Comparison of ENCODE assay signal across 25 cellular contexts in the genomic region with DNA sequence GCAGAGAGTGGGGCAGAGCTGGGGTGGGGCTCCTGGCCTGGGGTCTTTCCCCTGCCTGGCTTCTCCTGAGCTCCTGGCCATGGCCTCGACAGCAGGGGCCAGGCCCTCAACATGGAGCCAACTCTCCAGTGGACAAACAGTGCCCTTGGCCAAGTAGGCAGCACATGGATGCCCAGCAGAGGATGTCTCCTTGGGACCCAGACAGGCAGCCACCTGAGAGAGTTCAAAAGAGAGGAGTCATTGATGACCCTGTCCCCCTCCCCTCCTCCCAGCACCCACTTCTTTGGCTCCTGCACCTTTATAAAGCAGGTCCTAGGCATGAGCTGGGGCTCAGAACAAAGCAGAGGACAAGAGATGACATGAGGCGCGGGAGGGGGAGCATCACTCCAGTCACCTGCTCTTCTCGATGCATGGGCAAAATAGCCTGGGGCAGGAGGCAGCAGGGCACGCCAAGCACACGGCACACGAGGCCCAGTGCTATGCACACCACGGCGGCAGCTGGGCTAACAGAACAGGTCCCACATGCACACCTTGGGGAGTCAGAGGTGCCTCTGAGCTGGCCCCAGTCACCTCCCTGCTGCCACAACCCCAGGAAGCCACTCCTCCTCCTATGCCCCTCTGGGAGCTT. TPM values are rescaled to one million over a fixed set of nuclear protein-coding genes. Genes with fewer than 3 reads are reported as not detected.
DNase-seq lines count a peak whose midpoint lies in the region; ATAC-seq and TF ChIP-seq lines count a peak whose summit lies in the region.
"Had no signal": no experiment of that assay in that cellular context is flagged by ENCODE, and none has a peak within 500 bp of the region (broad histone marks: within the 10 kb centered on the region; RNA-seq: fewer than 3 reads in every experiment).

No MANE protein-coding gene starts in this region.

- H3K36me3 Mint-ChIP-seq in activated CD4-positive, alpha-beta T cell treated with anti-CD3 and anti-CD28 coated beads, Interleukin-2, amount 10 ng/mL, durations not matched to agents 24 days and 14 days (ENCODE audit: low read depth), result peaks cover 27% of the 10 kb centered on the region
- peaks cover 42% of the 10 kb centered on the region for H3K36me3 Mint-ChIP-seq in activated CD8-positive, alpha-beta T cell treated with anti-CD3 and anti-CD28 coated beads, Interleukin-2, amount 10 ng/mL, durations not matched to agents 7 days and 5 days (ENCODE audit: low read depth)
- no peaks in the 10 kb centered on the region for H3K36me3 Mint-ChIP-seq in neural crest cell (ENCODE audit: low read depth)

- no peaks in the 10 kb centered on the region for H3K9me3 ChIP-seq in SJCRH30 (replicated peaks)
- H3K9me3 ChIP-seq: A549, transverse colon had no signal

- peak; percentile 60 for DNase-seq in activated CD4-positive, alpha-beta T cell treated with anti-CD3 and anti-CD28 coated beads, Interleukin-2, amount 10 ng/mL, durations not matched to agents 24 days and 14 days
- no peak for DNase-seq in activated CD4-positive, alpha-beta T cell treated with anti-CD3 and anti-CD28 coated beads, Interleukin-2, amount 50 U/mL, for 1 hour
- DNase-seq in GM13976 (ENCODE audit: low spot score), result peak; percentile 17
- DNase-seq in activated CD8-positive, alpha-beta T cell treated with anti-CD3 and anti-CD28 coated beads, Interleukin-2, amount 10 ng/mL, durations not matched to agents 7 days and 5 days, result no peak
- DNase-seq in neural crest cell (ENCODE audit: low read depth, low spot score), result no peak
- no peak for DNase-seq in NCI-H187 treated with DMSO at 0.1 percent for 48 hours (lab: John Stamatoyannopoulos, UW)
- DNase-seq in SJCRH30, result no peak
- DNase-seq: activated CD4-positive, CD25-positive, alpha-beta regulatory T cell; brain microvascular endothelial cell; foreskin keratinocyte; NCI-H2029 treated with DMSO at 0.1 percent for 48 hours; NCI-H510A treated with DMSO at 0.1 percent for 48 hours; nucleus accumbens; right cardiac atrium; Right ventricle myocardium superior; stimulated activated CD4-positive, alpha-beta T cell treated with anti-CD3 and anti-CD28 coated beads, Interleukin-15, amount 100 ng/mL, for 24 hours; stimulated activated naive CD4-positive, alpha-beta T cell; transverse colon had no signal

- POLR2A ChIA-PET in activated CD8-positive, alpha-beta T cell treated with anti-CD3 and anti-CD28 coated beads, Interleukin-2, amount 10 ng/mL, durations not matched to agents 7 days and 5 days (lab: Charles Lee), result interaction anchor here (0.6 to 4.7 kb wide), 4 partner anchors 9 to 130 kb away, joined by 4 to 44 read pairs (median 5); partner anchors contain the start of genes ATRIP and CCDC51

- H3K27ac Mint-ChIP-seq in activated CD4-positive, alpha-beta T cell treated with anti-CD3 and anti-CD28 coated beads, Interleukin-2, amount 10 ng/mL, durations not matched to agents 24 days and 14 days, result peak overlapping the region; percentile 98
- peak overlapping the region; percentile 52 for H3K27ac Mint-ChIP-seq in activated CD8-positive, alpha-beta T cell treated with anti-CD3 and anti-CD28 coated beads, Interleukin-2, amount 10 ng/mL, durations not matched to agents 7 days and 5 days
- H3K27ac Mint-ChIP-seq in neural crest cell (ENCODE audit: unreplicated experiment), result peak overlapping the region; percentile 27

- H3K27me3 ChIP-seq in SJCRH30, result no peaks in the 10 kb centered on the region
- H3K27me3 ChIP-seq: brain microvascular endothelial cell, foreskin keratinocyte, transverse colon had no signal

- in situ Hi-C loops in GM13976 (cut with MboI; ENCODE audit: low sequenced_read_pairs, unreplicated experiment), result no loop called here

- intact Hi-C loops in activated CD4-positive, alpha-beta T cell treated with anti-CD3 and anti-CD28 coated beads, Interleukin-2, amount 10 ng/mL, durations not matched to agents 24 days and 14 days (cut with micrococcal nuclease), result loop anchor here (10.0 kb wide), 1 partner anchor 1848 kb away; the partner anchor contains the start of genes HYAL2 and TUSC2

- no peak overlapping the region for H3K27ac ChIP-seq in SJCRH30
- H3K27ac ChIP-seq: A549, brain microvascular endothelial cell, C4-2B, coronary artery, foreskin keratinocyte, transverse colon had no signal

- CTCF ChIA-PET in activated CD8-positive, alpha-beta T cell treated with anti-CD3 and anti-CD28 coated beads, Interleukin-2, amount 10 ng/mL, durations not matched to agents 7 days and 5 days (lab: Charles Lee), result interaction anchor here (0.8 to 4.4 kb wide), 3 partner anchors 11 to 41 kb away, joined by 3 to 18 read pairs (median 11); no protein-coding TSS in a partner anchor

- no peak overlapping the region for H3K4me3 Mint-ChIP-seq in activated CD4-positive, alpha-beta T cell treated with anti-CD3 and anti-CD28 coated beads, Interleukin-2, amount 10 ng/mL, durations not matched to agents 24 days and 14 days
- H3K4me3 Mint-ChIP-seq in activated CD8-positive, alpha-beta T cell treated with anti-CD3 and anti-CD28 coated beads, Interleukin-2, amount 10 ng/mL, durations not matched to agents 7 days and 5 days, result no peak overlapping the region
- H3K4me3 Mint-ChIP-seq in neural crest cell, result no peak overlapping the region
- H3K4me3 Mint-ChIP-seq: T-helper 2 cell treated with Interferon-gamma antibody and Interleukin-4, amounts not matched to agents 5 μg/mL and 100 μg/mL, for 36 hours had no signal

- H3K36me3 ChIP-seq in SJCRH30, result no peaks in the 10 kb centered on the region
- H3K36me3 ChIP-seq: brain microvascular endothelial cell, transverse colon had no signal

- H3K4me3 ChIP-seq in SJCRH30, result no peak overlapping the region
- H3K4me3 ChIP-seq: A549, coronary artery, transverse colon had no signal

- H3K27me3 Mint-ChIP-seq in activated CD4-positive, alpha-beta T cell treated with anti-CD3 and anti-CD28 coated beads, Interleukin-2, amount 10 ng/mL, durations not matched to agents 24 days and 14 days, result no peaks in the 10 kb centered on the region
- H3K27me3 Mint-ChIP-seq in activated CD8-positive, alpha-beta T cell treated with anti-CD3 and anti-CD28 coated beads, Interleukin-2, amount 10 ng/mL, durations not matched to agents 7 days and 5 days (ENCODE audit: low read depth), result no peaks in the 10 kb centered on the region
- H3K27me3 Mint-ChIP-seq in neural crest cell (ENCODE audit: low read depth), result no peaks in the 10 kb centered on the region

- H3K9me3 Mint-ChIP-seq in activated CD4-positive, alpha-beta T cell treated with anti-CD3 and anti-CD28 coated beads, Interleukin-2, amount 10 ng/mL, durations not matched to agents 24 days and 14 days, result no peaks in the 10 kb centered on the region
- no peaks in the 10 kb centered on the region for H3K9me3 Mint-ChIP-seq in activated CD8-positive, alpha-beta T cell treated with anti-CD3 and anti-CD28 coated beads, Interleukin-2, amount 10 ng/mL, durations not matched to agents 7 days and 5 days (ENCODE audit: insufficient read depth)
- no peaks in the 10 kb centered on the region for H3K9me3 Mint-ChIP-seq in neural crest cell
- H3K9me3 Mint-ChIP-seq: activated naive CD4-positive, alpha-beta T cell treated with anti-CD3 and anti-CD28 coated beads, Interleukin-2, amount 50 U/mL, for 72 hours; T-helper 2 cell treated with Interferon-gamma antibody and Interleukin-4, amounts not matched to agents 5 μg/mL and 100 μg/mL, for 36 hours had no signal

- TF ChIP-seq CTCF in GM13976 (IDR thresholded peaks at IDR 0.05; ENCODE audit: borderline replicate concordance, control extremely low read depth, extremely low read depth, insufficient read depth, missing control alignments), result no peak
- TF ChIP-seq CTCF in neural crest cell (conservative IDR thresholded peaks at IDR 0.05), result no peak

- H3K4me1 Mint-ChIP-seq in activated CD4-positive, alpha-beta T cell treated with anti-CD3 and anti-CD28 coated beads, Interleukin-2, amount 10 ng/mL, durations not matched to agents 24 days and 14 days, result peaks cover 40% of the 10 kb centered on the region
- H3K4me1 Mint-ChIP-seq in activated CD8-positive, alpha-beta T cell treated with anti-CD3 and anti-CD28 coated beads, Interleukin-2, amount 10 ng/mL, durations not matched to agents 7 days and 5 days (ENCODE audit: low read depth), result peaks cover 64% of the 10 kb centered on the region
- H3K4me1 Mint-ChIP-seq in neural crest cell, result peaks cover 19% of the 10 kb centered on the region

- ATAC-seq in activated CD8-positive, alpha-beta T cell treated with anti-CD3 and anti-CD28 coated beads, Interleukin-2, amount 10 ng/mL, durations not matched to agents 7 days and 5 days, result no peak
- no peak for ATAC-seq in GM18858 (IDR thresholded peaks at IDR 0.05; ENCODE audit: unreplicated experiment)
- ATAC-seq: A549; activated naive CD4-positive, alpha-beta T cell treated with anti-CD3 and anti-CD28 coated beads, Interleukin-2, amount 50 U/mL, for 72 hours; foreskin keratinocyte; HCT116; right cardiac atrium had no signal

- peaks cover 3% of the 10 kb centered on the region; the same call in 1 of the 2 replicates for H3K4me1 ChIP-seq in SJCRH30

RNA-seq across cellular contexts. Expression of gene SHISA5, which starts 27.4 kb away (rescaled TPM):
- total RNA-seq in activated CD4-positive, alpha-beta T cell treated with anti-CD3 and anti-CD28 coated beads, Interleukin-2, amount 10 ng/mL, durations not matched to agents 24 days and 14 days, result 79.1 and 84.9 TPM in 2 replicates
- total RNA-seq in activated CD8-positive, alpha-beta T cell treated with anti-CD3 and anti-CD28 coated beads, Interleukin-2, amount 10 ng/mL, durations not matched to agents 7 days and 5 days, result 100 to 1,000 TPM; 195 to 201 TPM
- 117 and 124 TPM in 2 replicates for total RNA-seq in neural crest cell
- total RNA-seq in SJCRH30 (2014; rRNA removed; shearing (Covaris generic)), result 74.9 and 78.1 TPM in 2 replicates

RNA-seq across cellular contexts. Expression of gene ATRIP, which starts 30.0 kb away (rescaled TPM):
- 18.3 and 20.0 TPM in 2 replicates for total RNA-seq in activated CD4-positive, alpha-beta T cell treated with anti-CD3 and anti-CD28 coated beads, Interleukin-2, amount 10 ng/mL, durations not matched to agents 24 days and 14 days
- 10 to 100 TPM; 18.8 to 20.3 TPM for total RNA-seq in activated CD8-positive, alpha-beta T cell treated with anti-CD3 and anti-CD28 coated beads, Interleukin-2, amount 10 ng/mL, durations not matched to agents 7 days and 5 days
- total RNA-seq in neural crest cell, result 21.8 and 22.1 TPM in 2 replicates
- 12.4 and 12.8 TPM in 2 replicates for total RNA-seq in SJCRH30 (2014; rRNA removed; shearing (Covaris generic))

RNA-seq across cellular contexts. Expression of gene TMA7, which starts 36.5 kb away (rescaled TPM):
- 272 and 275 TPM in 2 replicates for total RNA-seq in activated CD4-positive, alpha-beta T cell treated with anti-CD3 and anti-CD28 coated beads, Interleukin-2, amount 10 ng/mL, durations not matched to agents 24 days and 14 days
- 100 to 1,000 TPM; 339 to 364 TPM for total RNA-seq in activated CD8-positive, alpha-beta T cell treated with anti-CD3 and anti-CD28 coated beads, Interleukin-2, amount 10 ng/mL, durations not matched to agents 7 days and 5 days
- 309 and 318 TPM in 2 replicates for total RNA-seq in neural crest cell
- 491 and 498 TPM in 2 replicates for total RNA-seq in SJCRH30 (2014; rRNA removed; shearing (Covaris generic))

RNA-seq across cellular contexts. Expression of gene CCDC51, which starts 36.6 kb away (rescaled TPM):
- 24.4 and 25.9 TPM in 2 replicates for total RNA-seq in activated CD4-positive, alpha-beta T cell treated with anti-CD3 and anti-CD28 coated beads, Interleukin-2, amount 10 ng/mL, durations not matched to agents 24 days and 14 days
- 10 to 100 TPM; 16.3 to 16.5 TPM for total RNA-seq in activated CD8-positive, alpha-beta T cell treated with anti-CD3 and anti-CD28 coated beads, Interleukin-2, amount 10 ng/mL, durations not matched to agents 7 days and 5 days
- 12.4 TPM in 2 replicates for total RNA-seq in neural crest cell
- total RNA-seq in SJCRH30 (2014; rRNA removed; shearing (Covaris generic)), result 11.3 and 12.0 TPM in 2 replicates

RNA-seq across cellular contexts. Expression of gene PLXNB1, which starts 46.7 kb away (rescaled TPM):
- 5.7 and 6.5 TPM in 2 replicates for total RNA-seq in activated CD4-positive, alpha-beta T cell treated with anti-CD3 and anti-CD28 coated beads, Interleukin-2, amount 10 ng/mL, durations not matched to agents 24 days and 14 days
- 1 to 10 TPM in 1 of 2 experiments, under 1 TPM in 1; 0.76 to 1.7 TPM for total RNA-seq in activated CD8-positive, alpha-beta T cell treated with anti-CD3 and anti-CD28 coated beads, Interleukin-2, amount 10 ng/mL, durations not matched to agents 7 days and 5 days
- total RNA-seq in neural crest cell, result 161 and 180 TPM in 2 replicates
- 23.4 and 45.0 TPM in 2 replicates for total RNA-seq in SJCRH30 (2014; rRNA removed; shearing (Covaris generic))

Comparison
In these comparisons a context has a peak if more than half of its experiments do, and no peak if none do; other contexts are left out.
1. DNase-seq: peak in activated CD4-positive, alpha-beta T cell treated with anti-CD3 and anti-CD28 coated beads, Interleukin-2, amount 10 ng/mL, durations not matched to agents 24 days and 14 days (single experiment) and GM13976 (single experiment); none in activated CD4-positive, alpha-beta T cell treated with anti-CD3 and anti-CD28 coated beads, Interleukin-2, amount 50 U/mL, for 1 hour (single experiment), activated CD8-positive, alpha-beta T cell treated with anti-CD3 and anti-CD28 coated beads, Interleukin-2, amount 10 ng/mL, durations not matched to agents 7 days and 5 days (single experiment), neural crest cell (single experiment), NCI-H187 treated with DMSO at 0.1 percent for 48 hours (single experiment) and SJCRH30 (0 of 2).
2. H3K27ac Mint-ChIP-seq: peak in every context shown above with its lines; median percentile 98 in activated CD4-positive, alpha-beta T cell treated with anti-CD3 and anti-CD28 coated beads, Interleukin-2, amount 10 ng/mL, durations not matched to agents 24 days and 14 days; 52 in activated CD8-positive, alpha-beta T cell treated with anti-CD3 and anti-CD28 coated beads, Interleukin-2, amount 10 ng/mL, durations not matched to agents 7 days and 5 days; 27 in neural crest cell.